ENCODE assay signal across 18 cellular contexts in genomic region chr18:38752430-38752829, GRCh38.
A peak's percentile ranks its signal among the peaks of the same experiment; 100 is the strongest.
DNase-seq lines count a peak whose midpoint lies in the region; ATAC-seq and TF ChIP-seq lines count a peak whose summit lies in the region.
"Had no signal": no experiment of that assay in that cellular context is flagged by ENCODE, and none has a peak within 500 bp of the region (broad histone marks: within the 10 kb centered on the region; RNA-seq: fewer than 3 reads in every experiment).

No MANE protein-coding gene starts in this region.

- peaks cover 10% of the 10 kb centered on the region for H3K27me3 ChIP-seq in smooth muscle cell (ENCODE audit: low read depth)
- H3K27me3 ChIP-seq: gastrocnemius medialis had no signal

- in situ Hi-C loops in KBM-7 (cut with MboI; ENCODE audit: low pct_unique_long_range_greater_than_20kb, low sequenced_read_pairs) = no loop called here

- no peaks in the 10 kb centered on the region for H3K9me3 ChIP-seq in smooth muscle cell (replicated peaks; ENCODE audit: low read depth)
- H3K9me3 ChIP-seq: gastrocnemius medialis had no signal

- no peak for TF ChIP-seq CTCF in smooth muscle cell (IDR thresholded peaks at IDR 0.05; ENCODE audit: borderline replicate concordance, insufficient read depth, poor library complexity, severe bottlenecking)

- H3F3A ChIP-seq in smooth muscle cell (ENCODE audit: low read depth) = no peaks in the 10 kb centered on the region

- 86% methylated on average over 1 of the region's 1 CpG for WGBS in smooth muscle cell (ENCODE audit: low lambda C conversion rate)

- POLR2A ChIA-PET in activated CD4-positive, alpha-beta T cell treated with anti-CD3 and anti-CD28 coated beads for 36 hours (lab: Charles Lee) = no interaction called here
- POLR2A ChIA-PET in activated CD4-positive, alpha-beta T cell treated with anti-CD3 and anti-CD28 coated beads, Interleukin-2, amount 10 ng/mL, durations not matched to agents 7 days and 5 days (lab: Charles Lee) = no interaction called here

- ATAC-seq in activated CD4-positive, alpha-beta T cell treated with anti-CD3 and anti-CD28 coated beads for 36 hours = peak; percentile 51
- peak; percentile 80 for ATAC-seq in GM21825 (IDR thresholded peaks at IDR 0.05; ENCODE audit: unreplicated experiment)
- peak; percentile 82 for ATAC-seq in HG03432 (IDR thresholded peaks at IDR 0.05; ENCODE audit: unreplicated experiment)
- ATAC-seq: effector memory CD8-positive, alpha-beta T cell; gastrocnemius medialis; stimulated activated naive CD8-positive, alpha-beta T cell treated with anti-CD3 and anti-CD28 coated beads, Interleukin-15, amount 100 ng/mL, for 72 hours had no signal

- H3K27ac ChIP-seq in smooth muscle cell (ENCODE audit: low read depth) = no peak overlapping the region
- H3K27ac ChIP-seq: 22Rv1, gastrocnemius medialis, SK-N-MC had no signal

- no peak overlapping the region for H3K4me3 ChIP-seq in smooth muscle cell
- H3K4me3 ChIP-seq: gastrocnemius medialis, SK-N-MC had no signal

- no peaks in the 10 kb centered on the region for H3K36me3 Mint-ChIP-seq in activated CD4-positive, alpha-beta T cell treated with anti-CD3 and anti-CD28 coated beads for 36 hours (ENCODE audit: low read depth)
- H3K36me3 Mint-ChIP-seq in activated CD4-positive, alpha-beta T cell treated with anti-CD3 and anti-CD28 coated beads, Interleukin-2, amount 10 ng/mL, durations not matched to agents 7 days and 5 days (ENCODE audit: low read depth) = no peaks in the 10 kb centered on the region
- H3K36me3 Mint-ChIP-seq: CD4-positive, CD25-positive, alpha-beta regulatory T cell had no signal

- peak overlapping the region; percentile 76 for H3K4me2 ChIP-seq in smooth muscle cell

- intact Hi-C loops in activated CD4-positive, alpha-beta T cell treated with anti-CD3 and anti-CD28 coated beads for 36 hours (cut with DNase I, micrococcal nuclease) = loop anchor here in 1 of 2 experiments (1.0 kb wide), 1 partner anchor 188 kb away; no protein-coding TSS in a partner anchor

- no peaks in the 10 kb centered on the region for H3K79me2 ChIP-seq in smooth muscle cell (ENCODE audit: low read depth)

- H3K4me1 ChIP-seq in smooth muscle cell (ENCODE audit: low read depth) = no peaks in the 10 kb centered on the region
- H3K4me1 ChIP-seq: gastrocnemius medialis had no signal

- H2AFZ ChIP-seq in smooth muscle cell (ENCODE audit: low read depth) = no peak overlapping the region

- H3K27ac Mint-ChIP-seq in activated CD4-positive, alpha-beta T cell treated with anti-CD3 and anti-CD28 coated beads for 36 hours = no peak overlapping the region
- no peak overlapping the region for H3K27ac Mint-ChIP-seq in activated CD4-positive, alpha-beta T cell treated with anti-CD3 and anti-CD28 coated beads, Interleukin-2, amount 10 ng/mL, durations not matched to agents 7 days and 5 days
- H3K27ac Mint-ChIP-seq: activated naive CD4-positive, alpha-beta T cell treated with anti-CD3 and anti-CD28 coated beads for 36 hours; CD4-positive, CD25-positive, alpha-beta regulatory T cell; effector memory CD8-positive, alpha-beta T cell; stimulated activated naive CD8-positive, alpha-beta T cell treated with anti-CD3 and anti-CD28 coated beads, Interleukin-15, amount 100 ng/mL, for 72 hours had no signal

- no peak overlapping the region for H3K9ac ChIP-seq in smooth muscle cell (ENCODE audit: low read depth)

- H3K4me3 Mint-ChIP-seq in activated CD4-positive, alpha-beta T cell treated with anti-CD3 and anti-CD28 coated beads for 36 hours = no peak overlapping the region
- H3K4me3 Mint-ChIP-seq in activated CD4-positive, alpha-beta T cell treated with anti-CD3 and anti-CD28 coated beads, Interleukin-2, amount 10 ng/mL, durations not matched to agents 7 days and 5 days = no peak overlapping the region
- H3K4me3 Mint-ChIP-seq: activated naive CD4-positive, alpha-beta T cell treated with anti-CD3 and anti-CD28 coated beads for 36 hours; CD4-positive, CD25-positive, alpha-beta regulatory T cell; effector memory CD8-positive, alpha-beta T cell; stimulated activated naive CD8-positive, alpha-beta T cell treated with anti-CD3 and anti-CD28 coated beads, Interleukin-15, amount 100 ng/mL, for 72 hours had no signal

- no peaks in the 10 kb centered on the region for H4K20me1 ChIP-seq in smooth muscle cell (ENCODE audit: low read depth)

- no peak for DNase-seq in activated CD4-positive, alpha-beta T cell treated with anti-CD3 and anti-CD28 coated beads for 36 hours
- no peak for DNase-seq in activated CD4-positive, alpha-beta T cell treated with anti-CD3 and anti-CD28 coated beads, Interleukin-2, amount 10 ng/mL, durations not matched to agents 7 days and 5 days
- DNase-seq in smooth muscle cell (lab: John Stamatoyannopoulos, UW; ENCODE audit: unreplicated experiment) (no peak), KBM-7 (no peak)
- DNase-seq in activated CD4-positive, alpha-beta T cell treated with anti-CD3 and anti-CD28 coated beads for 4 hours = no peak
- no peak for DNase-seq in stimulated activated CD4-positive, alpha-beta T cell treated with anti-CD3 and anti-CD28 coated beads, Interleukin-12 subunit alpha, Interleukin-12 subunit beta, amount 100 ng/mL, for 4 hours
- DNase-seq: activated naive CD4-positive, alpha-beta T cell treated with anti-CD3 and anti-CD28 coated beads for 36 hours; effector memory CD8-positive, alpha-beta T cell; gastrocnemius medialis; IMR-90; midbrain; NCI-H1105; stimulated activated naive CD8-positive, alpha-beta T cell treated with anti-CD3 and anti-CD28 coated beads, Interleukin-15, amount 100 ng/mL, for 72 hours had no signal

- H3K9me3 Mint-ChIP-seq in activated CD4-positive, alpha-beta T cell treated with anti-CD3 and anti-CD28 coated beads for 36 hours (ENCODE audit: low read depth) = peaks cover 2% of the 10 kb centered on the region
- no peaks in the 10 kb centered on the region for H3K9me3 Mint-ChIP-seq in activated CD4-positive, alpha-beta T cell treated with anti-CD3 and anti-CD28 coated beads, Interleukin-2, amount 10 ng/mL, durations not matched to agents 7 days and 5 days
- H3K9me3 Mint-ChIP-seq: activated naive CD4-positive, alpha-beta T cell treated with anti-CD3 and anti-CD28 coated beads for 36 hours had no signal

- CTCF ChIA-PET in activated CD4-positive, alpha-beta T cell treated with anti-CD3 and anti-CD28 coated beads for 36 hours (lab: Charles Lee) = no interaction called here
- CTCF ChIA-PET in activated CD4-positive, alpha-beta T cell treated with anti-CD3 and anti-CD28 coated beads, Interleukin-2, amount 10 ng/mL, durations not matched to agents 7 days and 5 days (lab: Charles Lee) = no interaction called here

- no peaks in the 10 kb centered on the region for H3K27me3 Mint-ChIP-seq in activated CD4-positive, alpha-beta T cell treated with anti-CD3 and anti-CD28 coated beads for 36 hours
- H3K27me3 Mint-ChIP-seq in activated CD4-positive, alpha-beta T cell treated with anti-CD3 and anti-CD28 coated beads, Interleukin-2, amount 10 ng/mL, durations not matched to agents 7 days and 5 days = no peaks in the 10 kb centered on the region
- H3K27me3 Mint-ChIP-seq: CD4-positive, CD25-positive, alpha-beta regulatory T cell; effector memory CD8-positive, alpha-beta T cell; stimulated activated naive CD8-positive, alpha-beta T cell treated with anti-CD3 and anti-CD28 coated beads, Interleukin-15, amount 100 ng/mL, for 72 hours had no signal

- no peaks in the 10 kb centered on the region for H3K36me3 ChIP-seq in smooth muscle cell (ENCODE audit: low read depth)
- H3K36me3 ChIP-seq: gastrocnemius medialis had no signal

- peaks cover 16% of the 10 kb centered on the region for H3K4me1 Mint-ChIP-seq in activated CD4-positive, alpha-beta T cell treated with anti-CD3 and anti-CD28 coated beads for 36 hours
- H3K4me1 Mint-ChIP-seq in activated CD4-positive, alpha-beta T cell treated with anti-CD3 and anti-CD28 coated beads, Interleukin-2, amount 10 ng/mL, durations not matched to agents 7 days and 5 days = no peaks in the 10 kb centered on the region
- H3K4me1 Mint-ChIP-seq: stimulated activated naive CD8-positive, alpha-beta T cell treated with anti-CD3 and anti-CD28 coated beads, Interleukin-15, amount 100 ng/mL, for 72 hours had no signal
